ENCODE assay signal across 20 cellular contexts in genomic region chr2:101337877-101338276, GRCh38. TPM values are rescaled to one million over a fixed set of nuclear protein-coding genes. Genes with fewer than 3 reads are reported as not detected.
DNase-seq lines count a peak whose midpoint lies in the region; ATAC-seq, FAIRE-seq and TF ChIP-seq lines count a peak whose summit lies in the region.
"Had no signal": no experiment of that assay in that cellular context is flagged by ENCODE, and none has a peak within 500 bp of the region (broad histone marks: within the 10 kb centered on the region; RNA-seq: fewer than 3 reads in every experiment).

No MANE protein-coding gene starts in this region.

- no peak overlapping the region for H3K18ac ChIP-seq in H1 (ENCODE audit: extremely low read depth, low read length)

- no peak overlapping the region for H4K91ac ChIP-seq in H1 (replicated peaks; ENCODE audit: insufficient read length, low read length)

- no peaks in the 10 kb centered on the region for H3K79me1 ChIP-seq in H1 (ENCODE audit: low read depth, low read length)

- CTCF ChIA-PET in PC-3 (lab: Charles Lee) (no interaction called here), H1 (lab: Charles Lee; ENCODE audit: partially characterized antibody) (interaction anchor here (1.0 kb wide), 1 partner anchor 16 kb away, joined by 3 read pairs; no protein-coding TSS in a partner anchor)

- H2BK20ac ChIP-seq in H1 (ENCODE audit: low read length): no peak overlapping the region

- no peaks in the 10 kb centered on the region for H3K9me2 ChIP-seq in PC-3 (replicated peaks; ENCODE audit: low read length)

- no peak overlapping the region for H3K4me3 ChIP-seq in PC-3 (ENCODE audit: low read length)
- no peak overlapping the region for H3K4me3 ChIP-seq in H1 (ENCODE audit: extremely low read depth in 1 of 4, insufficient read depth in 2 of 4, low read depth in 3 of 4, low read length in 4 of 4)
- no peak overlapping the region for H3K4me3 ChIP-seq in H7 (ENCODE audit: insufficient read depth, low read depth, low read length)

- no peak overlapping the region for H3K4ac ChIP-seq in H1 (replicated peaks; ENCODE audit: insufficient read length, low read depth, low read length)

- no peak overlapping the region for H3K23ac ChIP-seq in H1 (ENCODE audit: insufficient read length)

- BruUV-seq in PC-3 (replicated peaks; lab: Mats Ljungman, UMichigan): no TSS peak

- H2BK15ac ChIP-seq in H1 (ENCODE audit: low read length): no peak overlapping the region

- H3K36me3 ChIP-seq in PC-3 (ENCODE audit: low read depth, low read length) (no peaks in the 10 kb centered on the region), H1 (ENCODE audit: control insufficient read depth in 2 of 4, insufficient read depth in 4 of 4, low read length in 3 of 4) (no peaks in the 10 kb centered on the region), H7 (replicated peaks; ENCODE audit: control insufficient read depth, insufficient read depth, low read length) (no peaks in the 10 kb centered on the region)

- WGBS in H1 (ENCODE audit: extremely low coverage in 1 of 2, insufficient coverage in 1 of 2, insufficient read length in 1 of 2, insufficient replicate concordance in 2 of 2, low coverage in 1 of 2, low lambda C conversion rate in 2 of 2, missing lambda C conversion rate in 1 of 2), 2 experiments: 90% methylated on average over 2 of the region's 2 CpGs; no CpG with 5 or more reads in 1 of the 2 experiments

- DNase-seq in AG20443 (ENCODE audit: low spot score) (peak; percentile 40), PC-3 (peak; percentile 62), H1 (ENCODE audit: low read depth in 1 of 2, low spot score in 2 of 2) (no peak), lung microvascular endothelial cell (ENCODE audit: low read depth in 2 of 2) (peak; percentile 14 to 43), mesenteric fat pad (ENCODE audit: low spot score) (no peak), NCI-H446 treated with DMSO at 0.1 percent for 48 hours (lab: John Stamatoyannopoulos, UW) (no peak), H7 (no peak)
- DNase-seq: activated CD4-positive, alpha-beta T cell treated with anti-CD3 and anti-CD28 coated beads for 48 hours; activated naive CD8-positive, alpha-beta T cell treated with anti-CD3 and anti-CD28 coated beads for 36 hours; CD8-positive, alpha-beta T cell; cortex of kidney; DMS79 treated with DMSO at 0.1 percent for 48 hours; NCI-H1417; NCI-H526 treated with DMSO at 0.1 percent for 48 hours; nephron progenitor cell; stimulated activated naive CD4-positive, alpha-beta T cell treated with Interleukin-2 at 50 U/mL for 16 hours had no signal

- no peak overlapping the region for H2BK5ac ChIP-seq in H1 (ENCODE audit: low read depth, low read length)

- no peak for TF ChIP-seq RAD21 in H1 (IDR thresholded peaks at IDR 0.05 in 1 of 2, conservative IDR thresholded peaks at IDR 0.05 in 1 of 2; ENCODE audit: low read depth in 2 of 2, low read length in 2 of 2)

- intact Hi-C loops in PC-3 (cut with micrococcal nuclease): no loop called here

- peak overlapping the region; percentile 54 for H2AFZ ChIP-seq in PC-3 (ENCODE audit: low read length)
- no peak overlapping the region for H2AFZ ChIP-seq in H1 (ENCODE audit: low read length)

- no peaks in the 10 kb centered on the region for H3F3A ChIP-seq in PC-3 (ENCODE audit: low read length, unreplicated experiment)

- H3K27me3 ChIP-seq in PC-3 (ENCODE audit: low read length): no peaks in the 10 kb centered on the region
- no peaks in the 10 kb centered on the region for H3K27me3 ChIP-seq in H1 (replicated peaks in 1 of 4; ENCODE audit: control insufficient read depth in 3 of 4, extremely low read depth in 1 of 4, insufficient read depth in 3 of 4, low read length in 3 of 4)
- H3K27me3 ChIP-seq in H7 (ENCODE audit: control insufficient read depth, insufficient read depth, low read length): no peaks in the 10 kb centered on the region

- no peak overlapping the region for H4K8ac ChIP-seq in H1 (ENCODE audit: extremely low read depth, insufficient read depth, low read length)

- no peak for FAIRE-seq in H1 (lab: Jason Lieb, UNC)
- FAIRE-seq: frontal cortex had no signal

- TF ChIP-seq CTCF in PC-3 (conservative IDR thresholded peaks at IDR 0.05; ENCODE audit: low read depth, low read length) (no peak), H1 (IDR thresholded peaks at IDR 0.05; ENCODE audit: control extremely low read depth in 1 of 3, insufficient read depth in 1 of 3, low read depth in 1 of 3, low read length in 3 of 3) (no peak)

- peak overlapping the region; percentile 58 for H2BK120ac ChIP-seq in H1 (replicated peaks; ENCODE audit: low read depth, low read length)

- no peaks in the 10 kb centered on the region for H3K9me3 ChIP-seq in PC-3 (ENCODE audit: low read length)
- H3K9me3 ChIP-seq in H1 (ENCODE audit: insufficient read depth in 2 of 2, low read depth in 1 of 2, low read length in 1 of 2): no peaks in the 10 kb centered on the region; a peak in 1 of 4 replicates

- TF ChIP-seq POLR2A in H1 (IDR thresholded peaks at IDR 0.05; ENCODE audit: control extremely low read depth in 1 of 2, low read depth in 2 of 2, low read length in 2 of 2): no peak

- H3K14ac ChIP-seq in H1 (ENCODE audit: insufficient read length): no peak overlapping the region

- no peak overlapping the region for H4K5ac ChIP-seq in H1 (ENCODE audit: insufficient read length, low read depth, low read length)

- peaks cover 42% of the 10 kb centered on the region for H3K4me1 ChIP-seq in PC-3 (ENCODE audit: insufficient read depth, low read length)
- H3K4me1 ChIP-seq in H1 (replicated peaks in 1 of 4; ENCODE audit: control insufficient read depth in 3 of 4, insufficient read depth in 4 of 4, low read length in 3 of 4): peaks cover 7 to 14% (median 11%) of the 10 kb centered on the region in 4 experiments

- no peak overlapping the region for H2BK12ac ChIP-seq in H1 (ENCODE audit: low read depth, low read length)

- H3K79me2 ChIP-seq in PC-3 (ENCODE audit: low read length) (no peaks in the 10 kb centered on the region), H1 (ENCODE audit: control insufficient read depth in 1 of 2, insufficient read depth in 2 of 2, low read length in 2 of 2) (no peaks in the 10 kb centered on the region)

- H2AK5ac ChIP-seq in H1 (ENCODE audit: low read depth, low read length): no peak overlapping the region

- ATAC-seq in PC-3 (peak; percentile 51; the same call in 1 of the 2 replicates), HG03139 (IDR thresholded peaks at IDR 0.05; ENCODE audit: unreplicated experiment) (no peak)
- ATAC-seq: CD8-positive, alpha-beta T cell had no signal

- no peak overlapping the region for H3K56ac ChIP-seq in H1 (replicated peaks; ENCODE audit: insufficient read length, low read depth, low read length)

- H3K23me2 ChIP-seq in H1 (ENCODE audit: low read depth, low read length): no peaks in the 10 kb centered on the region

- POLR2A ChIA-PET in PC-3 (lab: Charles Lee; ENCODE audit: unreplicated experiment) (interaction anchor here (0.6 kb wide), 1 partner anchor 98 kb away, joined by 16 read pairs; no protein-coding TSS in a partner anchor), H1 (lab: Charles Lee; ENCODE audit: partially characterized antibody) (interaction anchor here (0.9 kb wide), 1 partner anchor 9 kb away, joined by 3 read pairs; no protein-coding TSS in a partner anchor)

- no peak for TF ChIP-seq EP300 in H1 (IDR thresholded peaks at IDR 0.05; ENCODE audit: borderline replicate concordance in 1 of 2, low read depth in 2 of 2, low read length in 2 of 2)

- peak overlapping the region; percentile 17; the same call in 1 of the 2 replicates for H3K27ac ChIP-seq in PC-3 (ENCODE audit: low read length)
- H3K27ac ChIP-seq in H1 (ENCODE audit: low read depth, low read length): no peak overlapping the region

- peak overlapping the region; percentile 49 for H3K4me2 ChIP-seq in PC-3 (ENCODE audit: low read length)
- no peak overlapping the region for H3K4me2 ChIP-seq in H1 (ENCODE audit: insufficient read depth in 1 of 2, low read depth in 2 of 2, low read length in 2 of 2)

- no peaks in the 10 kb centered on the region for H4K20me1 ChIP-seq in PC-3 (ENCODE audit: low read length)
- no peaks in the 10 kb centered on the region for H4K20me1 ChIP-seq in H1 (replicated peaks in 1 of 2; ENCODE audit: control insufficient read depth in 1 of 2, insufficient read depth in 2 of 2, low read length in 2 of 2)

- no peak overlapping the region for H3K9ac ChIP-seq in PC-3 (ENCODE audit: low read length)
- H3K9ac ChIP-seq in H1 (replicated peaks in 1 of 4; ENCODE audit: extremely low read depth in 1 of 4, low read depth in 3 of 4, low read length in 3 of 4): no peak overlapping the region

TF ChIP-seq in H1, 55 proteins besides CTCF, POLR2A, EP300 and RAD21 (continues in another document):
- TF ChIP-seq NRF1 (IDR thresholded peaks at IDR 0.05; ENCODE audit: low read depth, low read length): no peak
- no peak for TF ChIP-seq CREB1 (IDR thresholded peaks at IDR 0.05)
- no peak for TF ChIP-seq RXRA (IDR thresholded peaks at IDR 0.05; ENCODE audit: insufficient read depth, low read depth, low read length)
- TF ChIP-seq SIX5 (IDR thresholded peaks at IDR 0.05; ENCODE audit: low read depth, low read length): no peak

RNA-seq across cellular contexts. Expression of gene RNF149, which starts 29.4 kb away (rescaled TPM):
- 47.3 and 68.0 TPM in 2 replicates for total RNA-seq in PC-3 (2014; rRNA removed)
- total RNA-seq in H1 (2021; fragmentation: NEBNext Ultra II Directional; extraction: Animal tissue kit (Norgen Biotek cat#: 25700)): 21.9 and 28.2 TPM in 2 replicates
- 13.2 and 16.6 TPM in 2 replicates for polyA plus RNA-seq in H1 (2011; rRNA removed)
- polyA plus RNA-seq in H1 (2011; cell fraction: cytosol; rRNA removed): 19.0 TPM
- 18.3 TPM for polyA plus RNA-seq in H1 (2011; cell fraction: nucleus; rRNA removed)
- polyA plus RNA-seq in H1 (2012, experiment 1 of 2): 13.8 to 21.3 TPM (median 15.7 TPM) in 4 replicates
- polyA plus RNA-seq in H1 (2012, experiment 2 of 2): 6.7 TPM
- polyA plus RNA-seq in H1 (2013, experiment 1 of 2): 26.4 TPM
- 24.0 TPM for polyA plus RNA-seq in H1 (2013, experiment 2 of 2)
- polyA minus RNA-seq in H1 (2011; rRNA and poly(A)+ RNA removed): 13.8 and 17.6 TPM in 2 replicates
- polyA minus RNA-seq in H1 (2011; cell fraction: cytosol; rRNA and poly(A)+ RNA removed): 13.9 TPM
- polyA minus RNA-seq in H1 (2011; cell fraction: nucleus; rRNA and poly(A)+ RNA removed): 27.4 TPM
- 29.0 and 34.3 TPM in 2 replicates for total RNA-seq in lung microvascular endothelial cell
- total RNA-seq in mesenteric fat pad: 105 TPM
- total RNA-seq in H7 (2014; rRNA removed; shearing (Covaris generic)): 17.9 and 29.9 TPM in 2 replicates

RNA-seq across cellular contexts. Expression of gene CREG2, which starts 49.4 kb away (rescaled TPM):
- total RNA-seq in PC-3 (2014; rRNA removed) (40.0 and 67.9 TPM in 2 replicates), lung microvascular endothelial cell (0.44 TPM in 1 of 2 replicates, not detected in the other), mesenteric fat pad (not detected)
- 2.0 and 2.2 TPM in 2 replicates for total RNA-seq in H1 (2021; fragmentation: NEBNext Ultra II Directional; extraction: Animal tissue kit (Norgen Biotek cat#: 25700))
- 1.7 and 2.0 TPM in 2 replicates for polyA plus RNA-seq in H1 (2011; rRNA removed)
- polyA plus RNA-seq in H1 (2011; cell fraction: cytosol; rRNA removed): 1.3 TPM
- 2.6 TPM for polyA plus RNA-seq in H1 (2011; cell fraction: nucleus; rRNA removed)
- 0.88 to 1.3 TPM (median 0.95 TPM) in 4 replicates for polyA plus RNA-seq in H1 (2012, experiment 1 of 2)
- polyA plus RNA-seq in H1 (2012, experiment 2 of 2): 0.68 TPM
- polyA plus RNA-seq in H1 (2013, experiment 1 of 2): 0.75 TPM
- polyA plus RNA-seq in H1 (2013, experiment 2 of 2): 1.1 TPM
- polyA minus RNA-seq in H1 (2011; rRNA and poly(A)+ RNA removed): 1.6 and 1.8 TPM in 2 replicates
- 3.8 TPM for polyA minus RNA-seq in H1 (2011; cell fraction: cytosol; rRNA and poly(A)+ RNA removed)
- 3.6 TPM for polyA minus RNA-seq in H1 (2011; cell fraction: nucleus; rRNA and poly(A)+ RNA removed)
- 0.03 and 0.15 TPM in 2 replicates for total RNA-seq in H7 (2014; rRNA removed; shearing (Covaris generic))
- total RNA-seq: activated naive CD8-positive, alpha-beta T cell treated with anti-CD3 and anti-CD28 coated beads for 36 hours; activated T-helper 2 cell treated with anti-CD3 and anti-CD28 coated beads, Interferon-gamma antibody, Interleukin-2, Interleukin-4, amounts not matched to agents 10 μg/mL and 5 μg/mL and 100 μg/mL, durations not matched to agents 14 hours and 24 hours and 36 hours; CD8-positive, alpha-beta T cell; posterior vena cava had no signal

Comparison
In these comparisons a context has a peak if more than half of its experiments do, and no peak if none do; other contexts are left out.
1. DNase-seq: peak in AG20443 (single experiment), PC-3 (single experiment) and lung microvascular endothelial cell (2 of 2); none in H1 (0 of 2), mesenteric fat pad (single experiment), NCI-H446 treated with DMSO at 0.1 percent for 48 hours (single experiment) and H7 (single experiment).
2. RNA of gene CREG2, which starts 49.4 kb away (total RNA-seq): 40.0 to 67.9 TPM in PC-3; 2.0 to 2.2 TPM in H1, 0.03 to 0.15 TPM in H7, 0.44 TPM in lung microvascular endothelial cell and not detected in mesenteric fat pad (single experiment); every median in the first group is over 10 times any median in the second.